8 cellular contexts compared by ENCODE assay signal in the genomic region with DNA sequence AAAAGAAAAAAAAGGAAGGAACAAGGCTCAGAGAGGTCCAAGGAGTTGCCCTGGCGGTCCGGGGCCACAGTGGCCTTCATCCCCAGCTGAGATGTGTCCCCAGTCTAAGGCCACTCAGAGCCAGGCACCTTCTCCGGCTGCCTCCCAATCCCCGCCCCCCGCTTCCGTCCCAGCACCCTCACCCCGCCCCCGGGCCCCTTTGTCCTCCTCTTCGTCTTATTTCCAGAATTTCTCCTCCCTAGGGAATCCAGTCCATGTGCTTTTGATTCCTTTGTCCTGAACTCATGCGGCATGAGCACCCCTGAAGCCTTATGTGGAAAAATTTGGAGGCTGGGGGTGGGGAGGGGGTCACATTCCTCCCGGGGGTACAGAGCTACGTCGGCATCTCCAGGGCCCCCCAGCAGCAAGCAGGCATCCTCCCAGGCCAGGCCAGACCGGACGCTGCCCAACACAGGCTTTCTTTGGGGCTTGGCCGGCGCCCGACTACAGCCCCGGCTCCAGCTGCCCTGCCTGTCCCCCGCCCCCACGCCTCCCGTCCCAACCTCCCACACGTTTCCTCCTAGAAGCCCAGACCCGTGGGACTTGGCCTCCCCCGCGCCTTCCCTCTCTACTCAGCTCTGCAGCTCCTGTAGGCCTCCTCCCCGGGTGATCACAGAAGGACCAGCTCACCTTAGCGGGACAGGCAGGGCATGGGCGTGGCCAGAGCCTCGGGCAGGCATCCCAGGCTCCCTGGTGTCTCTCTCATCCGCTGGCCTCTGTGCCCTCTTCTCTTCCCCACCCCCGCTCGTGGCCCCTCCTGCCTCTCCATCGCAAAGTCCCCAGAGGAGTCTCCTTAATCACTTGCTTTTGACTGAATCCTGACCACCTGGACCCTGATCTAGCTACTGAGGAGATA. TPM values are rescaled to one million over a fixed set of nuclear protein-coding genes. Genes with fewer than 3 reads are reported as not detected.
DNase-seq lines count a peak whose midpoint lies in the region; ATAC-seq, FAIRE-seq and TF ChIP-seq lines count a peak whose summit lies in the region.

No MANE protein-coding gene starts in this region.

- ATAC-seq in foreskin keratinocyte (peak; percentile 49), omental fat pad (ENCODE audit: low FRiP score) (peak; percentile 79), HG03159 (IDR thresholded peaks at IDR 0.05; ENCODE audit: unreplicated experiment) (no peak)

- in situ Hi-C loops in G401 (cut with HindIII; ENCODE audit: low sequenced_read_pairs): no loop called here

- no peak for TF ChIP-seq CTCF in foreskin keratinocyte (conservative IDR thresholded peaks at IDR 0.05)
- no peak for TF ChIP-seq CTCF in omental fat pad (IDR thresholded peaks at IDR 0.05)

- peak overlapping the region; percentile 82 for H3K4me3 Mint-ChIP-seq in activated T-cell treated with anti-CD3 and anti-CD28 coated beads, Interleukin-2, amount 50 U/mL, for 24 hours

- peak overlapping the region; percentile 96 for H3K27ac Mint-ChIP-seq in activated T-cell treated with anti-CD3 and anti-CD28 coated beads, Interleukin-2, amount 50 U/mL, for 24 hours

- TF ChIP-seq POLR2A in H54 (IDR thresholded peaks at IDR 0.05; ENCODE audit: low read depth, low read length): no peak

- no peaks in the 10 kb centered on the region for H3K36me3 Mint-ChIP-seq in activated T-cell treated with anti-CD3 and anti-CD28 coated beads, Interleukin-2, amount 50 U/mL, for 24 hours (ENCODE audit: low read depth)

- no peaks in the 10 kb centered on the region for H3K27me3 Mint-ChIP-seq in activated T-cell treated with anti-CD3 and anti-CD28 coated beads, Interleukin-2, amount 50 U/mL, for 24 hours

- H3K27me3 ChIP-seq in foreskin keratinocyte: no peaks in the 10 kb centered on the region

- DNase-seq in G401 (ENCODE audit: low spot score) (peak; percentile 40), NCI-H1436 treated with DMSO at 0.1 percent for 48 hours (lab: John Stamatoyannopoulos, UW) (peak; percentile 49), foreskin keratinocyte (no peak), omental fat pad (ENCODE audit: low spot score) (peak; percentile 40), mesenteric fat pad (ENCODE audit: low spot score) (no peak), H54 (ENCODE audit: insufficient read length, low spot score) (no peak)
- DNase-seq in activated T-cell treated with anti-CD3 and anti-CD28 coated beads, Interleukin-2, amount 50 U/mL, for 24 hours: peak; percentile 78

- peaks cover 58% of the 10 kb centered on the region for H3K4me1 Mint-ChIP-seq in activated T-cell treated with anti-CD3 and anti-CD28 coated beads, Interleukin-2, amount 50 U/mL, for 24 hours (ENCODE audit: low read depth)

- FAIRE-seq in H54 (lab: Jason Lieb, UNC): no peak

- no peak overlapping the region for H3K27ac ChIP-seq in foreskin keratinocyte

- no peaks in the 10 kb centered on the region for H3K4me1 ChIP-seq in foreskin keratinocyte

- H3K9me3 Mint-ChIP-seq in activated T-cell treated with anti-CD3 and anti-CD28 coated beads, Interleukin-2, amount 50 U/mL, for 24 hours: no peaks in the 10 kb centered on the region

RNA-seq across cellular contexts. Expression of a gene that starts 17.8 kb away (rescaled TPM):
- 25.3 and 28.1 TPM in 2 replicates for total RNA-seq in G401 (2014; rRNA removed; shearing (Covaris generic))
- total RNA-seq in foreskin keratinocyte: 13.7 and 16.8 TPM in 2 replicates
- polyA plus RNA-seq in foreskin keratinocyte: 14.5 and 19.6 TPM in 2 replicates
- 100 to 1,000 TPM in 1 of 4 donors, 10 to 100 TPM in 3; 38.1 to 106 (median 62.8) TPM for total RNA-seq in omental fat pad
- 127 TPM for total RNA-seq in mesenteric fat pad

RNA-seq across cellular contexts. Expression of a gene that starts 55.7 kb away (rescaled TPM):
- 181 and 204 TPM in 2 replicates for total RNA-seq in G401 (2014; rRNA removed; shearing (Covaris generic))
- total RNA-seq in foreskin keratinocyte (104 and 132 TPM in 2 replicates), omental fat pad (100 to 1,000 TPM in 1 of 4 donors, 10 to 100 TPM in 3; 68.4 to 139 (median 76.3) TPM), mesenteric fat pad (53.0 TPM)
- 123 and 146 TPM in 2 replicates for polyA plus RNA-seq in foreskin keratinocyte

Comparison
In these comparisons a context has a peak if more than half of its experiments do, and no peak if none do; other contexts are left out.
1. DNase-seq: peak in G401 (single experiment), NCI-H1436 treated with DMSO at 0.1 percent for 48 hours (single experiment), activated T-cell treated with anti-CD3 and anti-CD28 coated beads, Interleukin-2, amount 50 U/mL, for 24 hours (single experiment) and omental fat pad (single experiment); none in foreskin keratinocyte (0 of 2), mesenteric fat pad (single experiment) and H54 (single experiment).